ENCODE assay signal across 2 cellular contexts in the genomic region with DNA sequence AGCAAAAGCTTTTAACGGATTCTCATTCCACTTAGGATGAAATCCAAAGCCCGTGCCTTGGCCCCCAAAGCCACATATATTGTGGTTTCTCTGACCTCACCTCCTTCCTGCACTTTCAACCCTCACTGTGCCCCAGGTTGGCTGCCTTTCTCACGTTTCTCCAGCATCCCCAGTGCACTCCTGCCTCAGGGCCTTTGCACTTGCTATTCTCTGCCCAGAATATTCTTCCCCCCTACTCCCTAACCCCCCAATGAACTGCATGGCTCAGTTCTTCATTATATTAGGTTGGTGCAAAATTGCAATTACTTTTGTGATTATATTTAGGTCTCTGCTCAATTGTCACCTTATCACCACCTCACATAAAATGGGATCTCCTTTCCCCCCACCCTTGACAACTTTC.
A peak's percentile ranks its signal among the peaks of the same experiment; 100 is the strongest.
TF ChIP-seq lines count a peak whose summit lies in the region.

No MANE protein-coding gene starts in this region.

TF ChIP-seq in A549, 52 proteins besides CTCF, POLR2A, EP300 and RAD21:
- TF ChIP-seq, protein P1, sequence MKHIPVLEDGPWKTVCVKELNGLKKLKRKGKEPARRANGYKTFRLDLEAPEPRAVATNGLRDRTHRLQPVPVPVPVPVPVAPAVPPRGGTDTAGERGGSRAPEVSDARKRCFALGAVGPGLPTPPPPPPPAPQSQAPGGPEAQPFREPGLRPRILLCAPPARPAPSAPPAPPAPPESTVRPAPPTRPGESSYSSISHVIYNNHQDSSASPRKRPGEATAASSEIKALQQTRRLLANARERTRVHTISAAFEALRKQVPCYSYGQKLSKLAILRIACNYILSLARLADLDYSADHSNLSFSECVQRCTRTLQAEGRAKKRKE (CRISPR knock-in tag; IDR thresholded peaks at IDR 0.05; ENCODE audit: low read depth): no peak
- TF ChIP-seq KDM1A (IDR thresholded peaks at IDR 0.05; ENCODE audit: low read depth) (0 out of 2 replicates have a peak, but pooled peaks have one; percentile 62), JUN (IDR thresholded peaks at IDR 0.05) (no peak)

TF ChIP-seq in H1, 55 proteins besides CTCF, POLR2A, EP300 and RAD21:
- TF ChIP-seq, protein P2, sequence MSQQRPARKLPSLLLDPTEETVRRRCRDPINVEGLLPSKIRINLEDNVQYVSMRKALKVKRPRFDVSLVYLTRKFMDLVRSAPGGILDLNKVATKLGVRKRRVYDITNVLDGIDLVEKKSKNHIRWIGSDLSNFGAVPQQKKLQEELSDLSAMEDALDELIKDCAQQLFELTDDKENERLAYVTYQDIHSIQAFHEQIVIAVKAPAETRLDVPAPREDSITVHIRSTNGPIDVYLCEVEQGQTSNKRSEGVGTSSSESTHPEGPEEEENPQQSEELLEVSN (IDR thresholded peaks at IDR 0.05): no peak
- TF ChIP-seq MAFK (IDR thresholded peaks at IDR 0.05; ENCODE audit: low read depth, low read length) (no peak), HDAC2 (IDR thresholded peaks at IDR 0.05; ENCODE audit: borderline replicate concordance in 1 of 2, low read depth in 2 of 2, low read length in 2 of 2) (peak in 1 of 2 experiments; percentile 93; a peak in 1 of 4 replicates), NRF1 (IDR thresholded peaks at IDR 0.05; ENCODE audit: low read depth, low read length) (no peak), KDM1A (IDR thresholded peaks at IDR 0.05; ENCODE audit: borderline replicate concordance, low read length) (peak; percentile 92), BACH1 (IDR thresholded peaks at IDR 0.05; ENCODE audit: low read length) (no peak), SIN3A (conservative IDR thresholded peaks at IDR 0.05 in 1 of 2, IDR thresholded peaks at IDR 0.05 in 1 of 2; ENCODE audit: low read depth in 1 of 2, low read length in 2 of 2) (no peak), JUND (IDR thresholded peaks at IDR 0.05; ENCODE audit: low read length) (no peak)
- TF ChIP-seq, protein P3, sequence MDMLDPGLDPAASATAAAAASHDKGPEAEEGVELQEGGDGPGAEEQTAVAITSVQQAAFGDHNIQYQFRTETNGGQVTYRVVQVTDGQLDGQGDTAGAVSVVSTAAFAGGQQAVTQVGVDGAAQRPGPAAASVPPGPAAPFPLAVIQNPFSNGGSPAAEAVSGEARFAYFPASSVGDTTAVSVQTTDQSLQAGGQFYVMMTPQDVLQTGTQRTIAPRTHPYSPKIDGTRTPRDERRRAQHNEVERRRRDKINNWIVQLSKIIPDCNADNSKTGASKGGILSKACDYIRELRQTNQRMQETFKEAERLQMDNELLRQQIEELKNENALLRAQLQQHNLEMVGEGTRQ (IDR thresholded peaks at IDR 0.05; ENCODE audit: low read length): no peak
